8 cellular contexts compared by ENCODE assay signal in genomic region chr6:46129634-46130505, GRCh38. TPM values are rescaled to one million over a fixed set of nuclear protein-coding genes. Genes with fewer than 3 reads are reported as not detected.
DNase-seq lines count a peak whose midpoint lies in the region; ATAC-seq and TF ChIP-seq lines count a peak whose summit lies in the region.

ENPP4 (plus strand) TSS chr6:46129989; CDS start chr6:46139584, 9,595 bp downstream.

- no peaks in the 10 kb centered on the region for H3F3A ChIP-seq in OCI-LY1 (ENCODE audit: insufficient read depth, low read length)

- TF ChIP-seq CTCF in OCI-LY1 (IDR thresholded peaks at IDR 0.05; ENCODE audit: low read length) (no peak), esophagus squamous epithelium (IDR thresholded peaks at IDR 0.05) (peak in 1 of 6 experiments; percentile 4)

- peaks cover 8% of the 10 kb centered on the region for H3K36me3 Mint-ChIP-seq in activated T-cell treated with anti-CD3 and anti-CD28 coated beads, Interleukin-2, amount 50 U/mL, for 24 hours (ENCODE audit: low read depth)

- H3K4me3 Mint-ChIP-seq in activated T-cell treated with anti-CD3 and anti-CD28 coated beads, Interleukin-2, amount 50 U/mL, for 24 hours, result peak within 1 kb of the TSS; percentile 96

- H3K36me3 ChIP-seq in OCI-LY1 (ENCODE audit: insufficient read depth, low read length) (no peaks in the 10 kb centered on the region), esophagus squamous epithelium (no peaks in the 10 kb centered on the region), muscle layer of duodenum (ENCODE audit: control insufficient read depth in 1 of 2, insufficient read depth in 2 of 2, low read length in 2 of 2) (no peaks in the 10 kb centered on the region)

- H3K9ac ChIP-seq in OCI-LY1 (ENCODE audit: low read length), result peak within 1 kb of the TSS; percentile 93

- TF ChIP-seq POLR2A in esophagus squamous epithelium (IDR thresholded peaks at IDR 0.05), result peak in 3 of 4 donors; percentile 55 to 79 (median 75)

- H3K27me3 ChIP-seq in OCI-LY1 (ENCODE audit: insufficient read depth, low read length) (no peaks in the 10 kb centered on the region), esophagus squamous epithelium (peaks cover 0 to 13% (median 0%) of the 10 kb centered on the region in 4 donors), muscle layer of duodenum (ENCODE audit: low read depth, low read length) (no peaks in the 10 kb centered on the region)

- peaks cover 21% of the 10 kb centered on the region; the same call in 1 of the 2 replicates for H3K79me2 ChIP-seq in OCI-LY1 (ENCODE audit: insufficient read depth, low read length)

- H3K4me3 ChIP-seq in OCI-LY1 (ENCODE audit: low read depth, low read length, poor library complexity, severe bottlenecking), result peak within 1 kb of the TSS; percentile 89
- peak within 1 kb of the TSS; percentile 40 to 77 (median 73) for H3K4me3 ChIP-seq in esophagus squamous epithelium
- peak within 1 kb of the TSS; percentile 86 to 92 for H3K4me3 ChIP-seq in muscle layer of duodenum (ENCODE audit: low read depth in 1 of 2, low read length in 2 of 2)

- intact Hi-C loops in esophagus squamous epithelium (cut with DNase I), result no loop called here

- peak within 1 kb of the TSS; percentile 93 for H2AFZ ChIP-seq in OCI-LY1 (ENCODE audit: low read length)

- 1 to 2% methylated on average over 13 to 22 of the region's 61 CpGs for WGBS in esophagus squamous epithelium, 2 donors

- no peaks in the 10 kb centered on the region for H3K9me3 Mint-ChIP-seq in activated T-cell treated with anti-CD3 and anti-CD28 coated beads, Interleukin-2, amount 50 U/mL, for 24 hours

- peak; percentile 95 for ATAC-seq in GM19468 (IDR thresholded peaks at IDR 0.05; ENCODE audit: extremely low read depth, unreplicated experiment)

- peak; percentile 13 for DNase-seq in COLO829 (ENCODE audit: low spot score)
- DNase-seq in HT1080 (ENCODE audit: low read depth), result peak; percentile 24
- peak; percentile 88 for DNase-seq in activated T-cell treated with anti-CD3 and anti-CD28 coated beads, Interleukin-2, amount 50 U/mL, for 24 hours
- peak; percentile 15 for DNase-seq in esophagus squamous epithelium (lab: John Stamatoyannopoulos, UW)
- peak; percentile 65 for DNase-seq in stimulated activated CD8-positive, alpha-beta memory T cell treated with anti-CD3 and anti-CD28 coated beads, Interleukin-7, amount 100 ng/mL, for 24 hours (ENCODE audit: low read depth)

- H4K20me1 ChIP-seq in OCI-LY1 (ENCODE audit: insufficient read depth, low read length), result no peaks in the 10 kb centered on the region

- no peaks in the 10 kb centered on the region for H3K9me2 ChIP-seq in OCI-LY1 (ENCODE audit: low read depth, low read length)

- peak within 1 kb of the TSS; percentile 85 for H3K4me2 ChIP-seq in OCI-LY1 (ENCODE audit: low read length)

- H3K4me1 ChIP-seq in OCI-LY1 (ENCODE audit: insufficient read depth, low read length, severe bottlenecking) (peaks cover 31% of the 10 kb centered on the region), esophagus squamous epithelium (peaks cover 0 to 31% (median 6%) of the 10 kb centered on the region in 3 donors), muscle layer of duodenum (ENCODE audit: control insufficient read depth in 1 of 2, insufficient read depth in 2 of 2, low read length in 2 of 2) (peaks cover 0 to 19% of the 10 kb centered on the region in 2 donors)

- H3K27ac ChIP-seq in OCI-LY1 (ENCODE audit: low read depth, low read length, poor library complexity, severe bottlenecking) (peak within 1 kb of the TSS; percentile 53), esophagus squamous epithelium (peak within 1 kb of the TSS; percentile 39 to 78 (median 74)), muscle layer of duodenum (ENCODE audit: low read length) (peak within 1 kb of the TSS; percentile 58)

- H3K27ac Mint-ChIP-seq in activated T-cell treated with anti-CD3 and anti-CD28 coated beads, Interleukin-2, amount 50 U/mL, for 24 hours, result peak within 1 kb of the TSS; percentile 82

- peaks cover 43% of the 10 kb centered on the region for H3K4me1 Mint-ChIP-seq in activated T-cell treated with anti-CD3 and anti-CD28 coated beads, Interleukin-2, amount 50 U/mL, for 24 hours (ENCODE audit: low read depth)

- no peaks in the 10 kb centered on the region for H3K9me3 ChIP-seq in OCI-LY1 (ENCODE audit: low read length)
- H3K9me3 ChIP-seq in esophagus squamous epithelium, result no peaks in the 10 kb centered on the region
- no peaks in the 10 kb centered on the region for H3K9me3 ChIP-seq in muscle layer of duodenum (ENCODE audit: control insufficient read depth in 1 of 2, low read length in 2 of 2)

- no peaks in the 10 kb centered on the region for H3K27me3 Mint-ChIP-seq in activated T-cell treated with anti-CD3 and anti-CD28 coated beads, Interleukin-2, amount 50 U/mL, for 24 hours

RNA-seq across cellular contexts. Expression of gene ENPP4, which starts in this region (rescaled TPM):
- total RNA-seq in HT1080 (2014; rRNA removed; shearing (Covaris generic)), result 0.03 TPM in 1 of 2 replicates, not detected in the other
- polyA plus RNA-seq in HT1080 (2015; cell fraction: cytosol; rRNA removed), result 2.0 and 2.3 TPM in 2 replicates
- 4.5 and 6.1 TPM in 2 replicates for polyA plus RNA-seq in HT1080 (2015; cell fraction: nucleus; rRNA removed)
- total RNA-seq in esophagus squamous epithelium, result 1 to 10 TPM in 2 of 4 donors, under 1 TPM in 2; 0.30 to 4.8 (median 2.0) TPM

Comparison
In these comparisons a context has a peak if more than half of its experiments do, and no peak if none do; other contexts are left out.
1. Peak in every context shown above with its lines: DNase-seq, ATAC-seq, H3K4me3 ChIP-seq and H3K27ac ChIP-seq.
2. DNase-seq: peak in every context shown above with its lines; median percentile 88 in activated T-cell treated with anti-CD3 and anti-CD28 coated beads, Interleukin-2, amount 50 U/mL, for 24 hours; 65 in stimulated activated CD8-positive, alpha-beta memory T cell treated with anti-CD3 and anti-CD28 coated beads, Interleukin-7, amount 100 ng/mL, for 24 hours; 24 in HT1080; 15 in esophagus squamous epithelium; 13 in COLO829.